Comparison of ENCODE assay signal across 1 cellular context in the genomic region with DNA sequence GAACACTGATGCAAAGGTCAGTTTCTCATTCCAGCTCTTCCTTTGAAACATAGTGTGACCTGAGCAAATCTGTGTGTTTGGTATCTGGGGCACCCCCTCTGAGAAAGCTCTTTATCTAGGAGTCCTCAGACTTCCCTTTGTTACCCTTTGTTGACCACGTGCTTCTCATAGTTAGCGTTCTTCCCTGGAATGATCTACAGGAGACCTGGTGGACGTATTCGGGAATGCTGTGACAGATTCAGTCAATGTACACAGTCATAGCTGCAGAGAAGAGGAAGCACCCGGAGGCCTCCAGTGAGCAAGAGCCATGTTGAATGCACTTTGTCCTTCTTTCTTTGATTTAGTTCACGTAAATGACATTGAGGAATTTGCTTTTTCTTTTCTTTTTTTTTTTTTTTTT.
TF ChIP-seq lines count a peak whose summit lies in the region.

No MANE protein-coding gene starts in this region.

TF ChIP-seq in HepG2, 621 proteins besides CTCF, POLR2A, EP300 and RAD21 (continued from another document and continues in another):
- TF ChIP-seq MAFK (conservative IDR thresholded peaks at IDR 0.05 in 1 of 2, IDR thresholded peaks at IDR 0.05 in 1 of 2; ENCODE audit: low read length in 2 of 2) (no peak), HNF4G (IDR thresholded peaks at IDR 0.05; ENCODE audit: borderline replicate concordance, low read depth, low read length) (no peak), HNF4G (CRISPR knock-in tag; IDR thresholded peaks at IDR 0.05; ENCODE audit: borderline replicate concordance, low read depth) (no peak), ZNF383 (CRISPR knock-in tag; IDR thresholded peaks at IDR 0.05; ENCODE audit: borderline replicate concordance) (no peak), NFE2 (CRISPR knock-in tag; IDR thresholded peaks at IDR 0.05) (no peak), SP140L (CRISPR knock-in tag; IDR thresholded peaks at IDR 0.05; ENCODE audit: borderline replicate concordance) (no peak), ETV5 (CRISPR knock-in tag; IDR thresholded peaks at IDR 0.05; ENCODE audit: borderline replicate concordance) (peak; percentile 25; the same call in 1 of the 2 replicates), CCAR2 (optimal IDR thresholded peaks at IDR 0.05; ENCODE audit: low read depth, low read length) (no peak), ZFP82 (CRISPR knock-in tag; IDR thresholded peaks at IDR 0.05; ENCODE audit: borderline replicate concordance) (no peak), NFKBIZ (CRISPR knock-in tag; IDR thresholded peaks at IDR 0.05) (no peak), RARA (CRISPR knock-in tag; IDR thresholded peaks at IDR 0.05) (peak; percentile 70; the same call in 1 of the 2 replicates), ZNF605 (CRISPR knock-in tag; IDR thresholded peaks at IDR 0.05) (no peak), PATZ1 (CRISPR knock-in tag; IDR thresholded peaks at IDR 0.05) (peak; percentile 37), SPEN (CRISPR knock-in tag; IDR thresholded peaks at IDR 0.05; ENCODE audit: low read depth) (peak; percentile 44; the same call in 1 of the 2 replicates), NCOR1 (IDR thresholded peaks at IDR 0.05; ENCODE audit: borderline replicate concordance, low read length) (peak; percentile 25; the same call in 1 of the 2 replicates), HDAC6 (IDR thresholded peaks at IDR 0.05; ENCODE audit: low read depth, low read length) (no peak), FOSL2 (CRISPR knock-in tag; IDR thresholded peaks at IDR 0.05) (peak; percentile 53; the same call in 1 of the 2 replicates), ZNF225 (CRISPR knock-in tag; IDR thresholded peaks at IDR 0.05) (no peak), ZNF318 (CRISPR knock-in tag; IDR thresholded peaks at IDR 0.05) (no peak), HNRNPUL1 (IDR thresholded peaks at IDR 0.05; ENCODE audit: low read depth, low read length) (no peak), ZNF205 (CRISPR knock-in tag; IDR thresholded peaks at IDR 0.05) (no peak), ZIK1 (CRISPR knock-in tag; IDR thresholded peaks at IDR 0.05; ENCODE audit: borderline replicate concordance, low read depth) (no peak), MNT (IDR thresholded peaks at IDR 0.05) (peak; percentile 62), REPIN1 (CRISPR knock-in tag; IDR thresholded peaks at IDR 0.05; ENCODE audit: borderline replicate concordance, low read depth) (no peak), ZNF598 (CRISPR knock-in tag; IDR thresholded peaks at IDR 0.05; ENCODE audit: borderline replicate concordance) (no peak), CSRNP2 (CRISPR knock-in tag; conservative IDR thresholded peaks at IDR 0.05; ENCODE audit: low read depth) (no peak), ZBTB7A (CRISPR knock-in tag; IDR thresholded peaks at IDR 0.05) (no peak), JUND (CRISPR knock-in tag; IDR thresholded peaks at IDR 0.05) (no peak), ZNF441 (CRISPR knock-in tag; IDR thresholded peaks at IDR 0.05; ENCODE audit: borderline replicate concordance) (no peak), CREB1 (IDR thresholded peaks at IDR 0.05) (peak; percentile 48; the same call in 1 of the 2 replicates), CREB1 (CRISPR knock-in tag; IDR thresholded peaks at IDR 0.05) (peak; percentile 36; the same call in 1 of the 2 replicates), GATAD1 (CRISPR knock-in tag; IDR thresholded peaks at IDR 0.05) (0 out of 2 replicates have a peak, but pooled peaks have one; percentile 38), ZNF263 (CRISPR knock-in tag; IDR thresholded peaks at IDR 0.05) (no peak), ADNP (CRISPR knock-in tag; IDR thresholded peaks at IDR 0.05) (no peak), HOXA7 (CRISPR knock-in tag; IDR thresholded peaks at IDR 0.05) (no peak), PCBP1 (IDR thresholded peaks at IDR 0.05; ENCODE audit: borderline replicate concordance, low read depth, low read length) (no peak), SAFB2 (CRISPR knock-in tag; IDR thresholded peaks at IDR 0.05; ENCODE audit: borderline replicate concordance, low read depth) (no peak), ZKSCAN8 (CRISPR knock-in tag; IDR thresholded peaks at IDR 0.05; ENCODE audit: borderline replicate concordance) (peak; percentile 38; the same call in 1 of the 2 replicates)
- TF ChIP-seq, protein P1, sequence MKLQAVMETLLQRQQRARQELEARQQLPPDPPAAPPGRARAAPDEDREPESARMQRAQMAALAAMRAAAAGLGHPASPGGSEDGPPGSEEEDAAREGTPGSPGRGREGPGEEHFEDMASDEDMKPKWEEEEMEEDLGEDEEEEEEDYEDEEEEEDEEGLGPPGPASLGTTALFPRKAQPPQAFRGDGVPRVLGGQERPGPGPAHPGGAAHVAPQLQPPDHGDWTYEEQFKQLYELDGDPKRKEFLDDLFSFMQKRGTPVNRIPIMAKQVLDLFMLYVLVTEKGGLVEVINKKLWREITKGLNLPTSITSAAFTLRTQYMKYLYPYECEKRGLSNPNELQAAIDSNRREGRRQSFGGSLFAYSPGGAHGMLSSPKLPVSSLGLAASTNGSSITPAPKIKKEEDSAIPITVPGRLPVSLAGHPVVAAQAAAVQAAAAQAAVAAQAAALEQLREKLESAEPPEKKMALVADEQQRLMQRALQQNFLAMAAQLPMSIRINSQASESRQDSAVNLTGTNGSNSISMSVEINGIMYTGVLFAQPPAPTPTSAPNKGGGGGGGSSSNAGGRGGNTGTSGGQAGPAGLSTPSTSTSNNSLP (IDR thresholded peaks at IDR 0.05; ENCODE audit: low read depth, low read length), result peak; percentile 60; the same call in 1 of the 2 replicates
- TF ChIP-seq, protein P2, sequence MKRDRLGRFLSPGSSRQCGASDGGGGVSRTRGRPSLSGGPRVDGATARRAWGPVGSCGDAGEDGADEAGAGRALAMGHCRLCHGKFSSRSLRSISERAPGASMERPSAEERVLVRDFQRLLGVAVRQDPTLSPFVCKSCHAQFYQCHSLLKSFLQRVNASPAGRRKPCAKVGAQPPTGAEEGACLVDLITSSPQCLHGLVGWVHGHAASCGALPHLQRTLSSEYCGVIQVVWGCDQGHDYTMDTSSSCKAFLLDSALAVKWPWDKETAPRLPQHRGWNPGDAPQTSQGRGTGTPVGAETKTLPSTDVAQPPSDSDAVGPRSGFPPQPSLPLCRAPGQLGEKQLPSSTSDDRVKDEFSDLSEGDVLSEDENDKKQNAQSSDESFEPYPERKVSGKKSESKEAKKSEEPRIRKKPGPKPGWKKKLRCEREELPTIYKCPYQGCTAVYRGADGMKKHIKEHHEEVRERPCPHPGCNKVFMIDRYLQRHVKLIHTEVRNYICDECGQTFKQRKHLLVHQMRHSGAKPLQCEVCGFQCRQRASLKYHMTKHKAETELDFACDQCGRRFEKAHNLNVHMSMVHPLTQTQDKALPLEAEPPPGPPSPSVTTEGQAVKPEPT (CRISPR knock-in tag; IDR thresholded peaks at IDR 0.05; ENCODE audit: low read depth), result no peak
